ENCODE assay signal across 1 cellular context in the genomic region with DNA sequence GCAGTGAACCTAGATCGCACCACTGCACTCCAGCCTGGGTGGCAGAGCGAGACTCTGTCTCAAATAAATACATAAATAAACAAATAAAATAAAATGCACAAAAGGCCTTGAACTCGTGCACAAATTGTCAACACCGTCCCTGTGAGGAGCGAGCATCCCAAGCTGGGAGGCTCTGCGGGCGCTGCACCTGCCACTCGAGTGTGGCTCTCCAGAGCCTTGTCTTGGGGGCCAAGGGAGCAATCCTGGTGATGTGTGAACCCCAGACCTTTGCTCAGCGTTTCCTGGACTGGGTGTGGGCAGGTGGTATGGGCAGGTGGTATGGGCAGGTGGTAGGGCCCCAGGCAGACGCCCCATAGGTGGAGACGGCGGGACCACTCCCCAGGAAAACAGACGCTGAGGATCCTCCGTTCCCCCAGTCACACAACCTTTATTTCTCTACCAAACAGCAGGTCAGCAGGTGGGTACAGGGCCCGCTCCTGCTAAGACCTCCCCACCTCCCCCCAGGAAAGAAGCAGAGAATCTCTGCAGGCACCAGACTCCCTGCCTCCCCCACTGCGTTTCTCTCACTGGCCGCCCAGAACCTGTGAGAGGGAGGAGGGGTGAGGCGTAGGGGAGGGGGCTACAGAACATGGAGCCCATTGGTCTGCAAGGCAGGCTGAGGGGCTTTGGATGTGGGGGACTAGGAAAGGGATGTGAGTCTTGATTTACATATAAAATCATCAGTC.
TF ChIP-seq lines count a peak whose summit lies in the region.

No MANE protein-coding gene starts in this region.

TF ChIP-seq in A549, 52 proteins besides CTCF, POLR2A, EP300 and RAD21:
- TF ChIP-seq CBX2 (IDR thresholded peaks at IDR 0.05; ENCODE audit: borderline replicate concordance, low read depth) (no peak), ZFP36 (IDR thresholded peaks at IDR 0.05; ENCODE audit: borderline replicate concordance, partially characterized antibody) (peak; percentile 37)
